ENCODE assay signal across 9 cellular contexts in genomic region chr4:83252782-83253405, GRCh38. TPM values are rescaled to one million over a fixed set of nuclear protein-coding genes. Genes with fewer than 3 reads are reported as not detected.
DNase-seq lines count a peak whose midpoint lies in the region; ATAC-seq, FAIRE-seq and TF ChIP-seq lines count a peak whose summit lies in the region.
"Had no signal": no experiment of that assay in that cellular context is flagged by ENCODE, and none has a peak within 500 bp of the region (broad histone marks: within the 10 kb centered on the region; RNA-seq: fewer than 3 reads in every experiment).

No MANE protein-coding gene starts in this region.

- no peak overlapping the region for H3K9ac ChIP-seq in Karpas-422 (ENCODE audit: low read length)

- no peaks in the 10 kb centered on the region for H3K79me2 ChIP-seq in Karpas-422 (ENCODE audit: low read length)

- H3K4me3 ChIP-seq in Karpas-422 (ENCODE audit: low read length) (no peak overlapping the region), Peyer's patch (no peak overlapping the region), fibroblast of villous mesenchyme (ENCODE audit: low read depth, low read length) (no peak overlapping the region)
- H3K4me3 ChIP-seq: skin epidermis had no signal

- H3K36me3 Mint-ChIP-seq in activated T-cell treated with anti-CD3 and anti-CD28 coated beads, Interleukin-2, amount 50 U/mL, for 4 hours (ENCODE audit: insufficient read depth), result no peaks in the 10 kb centered on the region

- FAIRE-seq in GM19239 (lab: Jason Lieb, UNC), result peak; percentile 99

- H3K9me3 Mint-ChIP-seq in activated T-cell treated with anti-CD3 and anti-CD28 coated beads, Interleukin-2, amount 50 U/mL, for 4 hours, result no peaks in the 10 kb centered on the region

- no peaks in the 10 kb centered on the region for H4K20me1 ChIP-seq in Karpas-422 (ENCODE audit: insufficient read depth, low read depth, low read length)

- peak; percentile 74 to 84 for DNase-seq in AML-193 (lab: John Stamatoyannopoulos, UW)
- DNase-seq in GM19239 (ENCODE audit: insufficient read length, low spot score), result no peak
- peak; percentile 84 for DNase-seq in Karpas-422
- peak in 2 of 3 donors; percentile 83 to 93 for DNase-seq in Peyer's patch
- peak; percentile 61 for DNase-seq in activated T-cell treated with anti-CD3 and anti-CD28 coated beads, Interleukin-2, amount 50 U/mL, for 4 hours
- DNase-seq in fibroblast of villous mesenchyme (ENCODE audit: low read depth), result peak; percentile 71
- DNase-seq in putamen (ENCODE audit: low spot score), result peak; percentile 19
- DNase-seq in mesenteric fat pad (ENCODE audit: low spot score), result no peak

- H3K27ac ChIP-seq in Karpas-422 (ENCODE audit: low read length) (no peak overlapping the region), Peyer's patch (no peak overlapping the region)

- peaks cover 4% of the 10 kb centered on the region for H3K4me1 ChIP-seq in Karpas-422 (ENCODE audit: low read length)
- peaks cover 0 to 28% (median 4%) of the 10 kb centered on the region in 4 donors for H3K4me1 ChIP-seq in Peyer's patch

- H3K9me3 ChIP-seq in Karpas-422 (ENCODE audit: low read length), result no peaks in the 10 kb centered on the region
- H3K9me3 ChIP-seq in Peyer's patch, result no peaks in the 10 kb centered on the region

- H3K27me3 ChIP-seq in Karpas-422 (ENCODE audit: low read length) (no peaks in the 10 kb centered on the region), Peyer's patch (no peaks in the 10 kb centered on the region)

- no peaks in the 10 kb centered on the region for H3K9me2 ChIP-seq in Karpas-422 (replicated peaks; ENCODE audit: insufficient read depth, low read length)

- H2AFZ ChIP-seq in Karpas-422 (ENCODE audit: low read length), result no peak overlapping the region

- H3K4me1 Mint-ChIP-seq in activated T-cell treated with anti-CD3 and anti-CD28 coated beads, Interleukin-2, amount 50 U/mL, for 4 hours (ENCODE audit: low read depth), result peaks cover 25% of the 10 kb centered on the region

- no peak for TF ChIP-seq POLR2A in Peyer's patch (IDR thresholded peaks at IDR 0.05)

- H3K4me2 ChIP-seq in Karpas-422 (ENCODE audit: low read depth, low read length, poor library complexity, severe bottlenecking), result no peak overlapping the region

- peak; percentile 54 to 87 (median 80) for TF ChIP-seq CTCF in Peyer's patch (IDR thresholded peaks at IDR 0.05)
- peak; percentile 84 for TF ChIP-seq CTCF in fibroblast of villous mesenchyme (IDR thresholded peaks at IDR 0.05; ENCODE audit: insufficient read depth, low read depth, low read length)

- H3K27me3 Mint-ChIP-seq in activated T-cell treated with anti-CD3 and anti-CD28 coated beads, Interleukin-2, amount 50 U/mL, for 4 hours (ENCODE audit: low read depth), result no peaks in the 10 kb centered on the region

- peak; percentile 83 to 85 for ATAC-seq in activated T-cell treated with anti-CD3 and anti-CD28 coated beads, Interleukin-2, amount 50 U/mL, for 4 hours

- no peaks in the 10 kb centered on the region for H3K36me3 ChIP-seq in Karpas-422 (ENCODE audit: insufficient read depth, low read length)
- H3K36me3 ChIP-seq in Peyer's patch, result no peaks in the 10 kb centered on the region

- no peak overlapping the region for H3K4me3 Mint-ChIP-seq in activated T-cell treated with anti-CD3 and anti-CD28 coated beads, Interleukin-2, amount 50 U/mL, for 4 hours

RNA-seq across cellular contexts. Expression of gene COQ2, which starts 31.7 kb away (rescaled TPM):
- 1.2 and 3.6 TPM in 2 replicates for total RNA-seq in Karpas-422 (2014; rRNA removed; shearing (Covaris generic); ENCODE audit: low replicate concordance)
- 10 to 100 TPM; 11.0 to 15.6 (median 12.9) TPM for total RNA-seq in Peyer's patch
- 10 to 100 TPM; 13.3 to 16.4 (median 15.0) TPM for total RNA-seq in activated T-cell treated with anti-CD3 and anti-CD28 coated beads, Interleukin-2, amount 50 U/mL, for 4 hours
- 13.9 and 18.1 TPM in 2 replicates for total RNA-seq in fibroblast of villous mesenchyme
- total RNA-seq in mesenteric fat pad, result 10.3 TPM

Comparison
In these comparisons a context has a peak if more than half of its experiments do, and no peak if none do; other contexts are left out.
1. DNase-seq: peak in AML-193 (2 of 2), Karpas-422 (single experiment), Peyer's patch (2 of 3), activated T-cell treated with anti-CD3 and anti-CD28 coated beads, Interleukin-2, amount 50 U/mL, for 4 hours (single experiment), fibroblast of villous mesenchyme (single experiment) and putamen (single experiment); none in GM19239 (single experiment) and mesenteric fat pad (single experiment).